ENCODE assay signal across 1 cellular context in the genomic region with DNA sequence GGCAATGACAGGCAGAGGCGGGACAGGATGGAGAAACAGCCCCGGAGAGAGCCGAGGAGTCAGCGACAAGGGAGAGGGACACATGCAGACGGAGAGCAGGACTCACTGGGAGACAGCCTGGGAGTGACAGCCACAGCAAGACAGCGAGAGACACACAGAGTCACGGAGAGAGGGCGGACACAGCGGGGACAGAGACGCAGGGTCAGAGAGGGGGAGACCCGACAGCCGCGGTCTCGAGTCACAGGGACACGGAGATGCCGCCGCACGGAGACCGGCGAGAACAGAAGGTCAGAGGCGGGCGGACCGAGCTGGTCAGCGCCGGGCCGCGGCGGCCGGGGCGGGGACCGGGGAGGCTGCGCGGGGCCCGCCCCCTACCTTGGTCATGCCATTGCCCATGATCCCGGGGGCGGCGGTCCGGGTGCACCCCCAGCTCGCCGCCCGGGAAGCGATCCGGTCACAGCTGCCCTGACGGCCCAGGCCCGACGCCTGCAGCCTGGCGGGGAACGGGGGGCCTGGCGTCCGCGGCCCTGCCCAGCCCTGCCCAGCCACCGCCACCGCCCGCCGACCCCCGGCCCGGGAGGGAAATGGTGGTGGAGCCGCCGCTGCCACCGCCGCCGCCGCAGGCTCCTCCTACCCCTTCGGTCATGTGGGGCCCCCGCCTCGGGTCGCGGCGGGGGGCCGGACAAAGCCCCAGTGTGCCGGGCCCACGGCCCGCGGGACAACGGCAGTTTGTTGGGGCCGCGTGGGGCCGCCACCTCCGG.
TF ChIP-seq lines count a peak whose summit lies in the region.

Gene DUSP15 (minus strand): TSS at position 586 of the 761 bp plus-strand sequence. CDS start 190 bp downstream, at position 396.
A gene with protein sequence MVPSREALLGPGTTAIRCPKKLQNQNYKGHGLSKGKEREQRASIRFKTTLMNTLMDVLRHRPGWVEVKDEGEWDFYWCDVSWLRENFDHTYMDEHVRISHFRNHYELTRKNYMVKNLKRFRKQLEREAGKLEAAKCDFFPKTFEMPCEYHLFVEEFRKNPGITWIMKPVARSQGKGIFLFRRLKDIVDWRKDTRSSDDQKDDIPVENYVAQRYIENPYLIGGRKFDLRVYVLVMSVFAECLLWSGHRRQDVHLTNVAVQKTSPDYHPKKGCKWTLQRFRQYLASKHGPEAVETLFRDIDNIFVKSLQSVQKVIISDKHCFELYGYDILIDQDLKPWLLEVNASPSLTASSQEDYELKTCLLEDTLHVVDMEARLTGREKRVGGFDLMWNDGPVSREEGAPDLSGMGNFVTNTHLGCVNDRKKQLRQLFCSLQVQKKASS (plus strand): TSS at position 693 of the 761 bp plus-strand sequence. CDS start 493 bp downstream, outside the sequence.

TF ChIP-seq in HepG2, 621 proteins besides CTCF, POLR2A, EP300 and RAD21 (continued from another document and continues in another):
- TF ChIP-seq, protein P1, sequence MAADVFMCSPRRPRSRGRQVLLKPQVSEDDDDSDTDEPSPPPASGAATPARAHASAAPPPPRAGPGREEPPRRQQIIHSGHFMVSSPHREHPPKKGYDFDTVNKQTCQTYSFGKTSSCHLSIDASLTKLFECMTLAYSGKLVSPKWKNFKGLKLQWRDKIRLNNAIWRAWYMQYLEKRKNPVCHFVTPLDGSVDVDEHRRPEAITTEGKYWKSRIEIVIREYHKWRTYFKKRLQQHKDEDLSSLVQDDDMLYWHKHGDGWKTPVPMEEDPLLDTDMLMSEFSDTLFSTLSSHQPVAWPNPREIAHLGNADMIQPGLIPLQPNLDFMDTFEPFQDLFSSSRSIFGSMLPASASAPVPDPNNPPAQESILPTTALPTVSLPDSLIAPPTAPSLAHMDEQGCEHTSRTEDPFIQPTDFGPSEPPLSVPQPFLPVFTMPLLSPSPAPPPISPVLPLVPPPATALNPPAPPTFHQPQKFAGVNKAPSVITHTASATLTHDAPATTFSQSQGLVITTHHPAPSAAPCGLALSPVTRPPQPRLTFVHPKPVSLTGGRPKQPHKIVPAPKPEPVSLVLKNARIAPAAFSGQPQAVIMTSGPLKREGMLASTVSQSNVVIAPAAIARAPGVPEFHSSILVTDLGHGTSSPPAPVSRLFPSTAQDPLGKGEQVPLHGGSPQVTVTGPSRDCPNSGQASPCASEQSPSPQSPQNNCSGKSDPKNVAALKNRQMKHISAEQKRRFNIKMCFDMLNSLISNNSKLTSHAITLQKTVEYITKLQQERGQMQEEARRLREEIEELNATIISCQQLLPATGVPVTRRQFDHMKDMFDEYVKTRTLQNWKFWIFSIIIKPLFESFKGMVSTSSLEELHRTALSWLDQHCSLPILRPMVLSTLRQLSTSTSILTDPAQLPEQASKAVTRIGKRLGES (CRISPR knock-in tag; IDR thresholded peaks at IDR 0.05; ENCODE audit: borderline replicate concordance): no peak
- TF ChIP-seq ZNF772 (CRISPR knock-in tag; IDR thresholded peaks at IDR 0.05): peak; percentile 32; the same call in 1 of the 2 replicates
- TF ChIP-seq ZNF749 (CRISPR knock-in tag; IDR thresholded peaks at IDR 0.05; ENCODE audit: borderline replicate concordance): no peak
- peak; percentile 94 for TF ChIP-seq ZNF563 (CRISPR knock-in tag; IDR thresholded peaks at IDR 0.05)
- TF ChIP-seq FOSL2 (CRISPR knock-in tag; IDR thresholded peaks at IDR 0.05): no peak
- 0 out of 2 replicates have a peak, but pooled peaks have one; percentile 50 for TF ChIP-seq ZSCAN21 (CRISPR knock-in tag; IDR thresholded peaks at IDR 0.05; ENCODE audit: borderline replicate concordance)
- no peak for TF ChIP-seq FOXA3 (CRISPR knock-in tag; IDR thresholded peaks at IDR 0.05)
- no peak for TF ChIP-seq CBX2 (IDR thresholded peaks at IDR 0.05; ENCODE audit: low read depth, low read length)
- no peak for TF ChIP-seq CBX2 (CRISPR knock-in tag; IDR thresholded peaks at IDR 0.05; ENCODE audit: low read depth)
- TF ChIP-seq ZNF703 (CRISPR knock-in tag; IDR thresholded peaks at IDR 0.05; ENCODE audit: borderline replicate concordance): 0 out of 2 replicates have a peak, but pooled peaks have one; percentile 40
- 0 out of 2 replicates have a peak, but pooled peaks have one; percentile 2 for TF ChIP-seq BORCS8-MEF2B (CRISPR knock-in tag; IDR thresholded peaks at IDR 0.05)
- TF ChIP-seq ZNF629 (CRISPR knock-in tag; conservative IDR thresholded peaks at IDR 0.05): no peak
- TF ChIP-seq RXRA (CRISPR knock-in tag; IDR thresholded peaks at IDR 0.05): no peak
- TF ChIP-seq HBP1 (CRISPR knock-in tag; IDR thresholded peaks at IDR 0.05; ENCODE audit: low read depth): no peak
- TF ChIP-seq KAT8 (CRISPR knock-in tag; IDR thresholded peaks at IDR 0.05): no peak
- TF ChIP-seq GZF1 (CRISPR knock-in tag; IDR thresholded peaks at IDR 0.05): no peak
- TF ChIP-seq MXD3 (CRISPR knock-in tag; IDR thresholded peaks at IDR 0.05): 0 out of 2 replicates have a peak, but pooled peaks have one; percentile 48
- TF ChIP-seq, protein P2, sequence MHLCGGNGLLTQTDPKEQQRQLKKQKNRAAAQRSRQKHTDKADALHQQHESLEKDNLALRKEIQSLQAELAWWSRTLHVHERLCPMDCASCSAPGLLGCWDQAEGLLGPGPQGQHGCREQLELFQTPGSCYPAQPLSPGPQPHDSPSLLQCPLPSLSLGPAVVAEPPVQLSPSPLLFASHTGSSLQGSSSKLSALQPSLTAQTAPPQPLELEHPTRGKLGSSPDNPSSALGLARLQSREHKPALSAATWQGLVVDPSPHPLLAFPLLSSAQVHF (CRISPR knock-in tag; IDR thresholded peaks at IDR 0.05): 0 out of 2 replicates have a peak, but pooled peaks have one; percentile 40
- no peak; the same call in 1 of the 2 replicates for TF ChIP-seq ZNF713 (CRISPR knock-in tag; IDR thresholded peaks at IDR 0.05)
- no peak for TF ChIP-seq ZMAT3 (CRISPR knock-in tag; conservative IDR thresholded peaks at IDR 0.05)
- TF ChIP-seq RFX1 (IDR thresholded peaks at IDR 0.05): no peak
- TF ChIP-seq SP140L (CRISPR knock-in tag; IDR thresholded peaks at IDR 0.05; ENCODE audit: borderline replicate concordance): no peak
- no peak for TF ChIP-seq IRX3 (CRISPR knock-in tag; IDR thresholded peaks at IDR 0.05; ENCODE audit: borderline replicate concordance, low read depth)
- no peak for TF ChIP-seq BRD4 (CRISPR knock-in tag; IDR thresholded peaks at IDR 0.05)
- TF ChIP-seq, protein P3, sequence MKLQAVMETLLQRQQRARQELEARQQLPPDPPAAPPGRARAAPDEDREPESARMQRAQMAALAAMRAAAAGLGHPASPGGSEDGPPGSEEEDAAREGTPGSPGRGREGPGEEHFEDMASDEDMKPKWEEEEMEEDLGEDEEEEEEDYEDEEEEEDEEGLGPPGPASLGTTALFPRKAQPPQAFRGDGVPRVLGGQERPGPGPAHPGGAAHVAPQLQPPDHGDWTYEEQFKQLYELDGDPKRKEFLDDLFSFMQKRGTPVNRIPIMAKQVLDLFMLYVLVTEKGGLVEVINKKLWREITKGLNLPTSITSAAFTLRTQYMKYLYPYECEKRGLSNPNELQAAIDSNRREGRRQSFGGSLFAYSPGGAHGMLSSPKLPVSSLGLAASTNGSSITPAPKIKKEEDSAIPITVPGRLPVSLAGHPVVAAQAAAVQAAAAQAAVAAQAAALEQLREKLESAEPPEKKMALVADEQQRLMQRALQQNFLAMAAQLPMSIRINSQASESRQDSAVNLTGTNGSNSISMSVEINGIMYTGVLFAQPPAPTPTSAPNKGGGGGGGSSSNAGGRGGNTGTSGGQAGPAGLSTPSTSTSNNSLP (IDR thresholded peaks at IDR 0.05; ENCODE audit: low read depth, low read length): no peak
- no peak for TF ChIP-seq MAZ (IDR thresholded peaks at IDR 0.05; ENCODE audit: borderline replicate concordance, low read depth, low read length)
- TF ChIP-seq MAZ (CRISPR knock-in tag; IDR thresholded peaks at IDR 0.05; ENCODE audit: low read depth): peak; percentile 76
- TF ChIP-seq ZNF776 (CRISPR knock-in tag; IDR thresholded peaks at IDR 0.05): peak; percentile 75; the same call in 1 of the 2 replicates
- TF ChIP-seq ATF7 (IDR thresholded peaks at IDR 0.05): no peak
- no peak for TF ChIP-seq ATF7 (CRISPR knock-in tag; IDR thresholded peaks at IDR 0.05)
- TF ChIP-seq HOXA3 (CRISPR knock-in tag; IDR thresholded peaks at IDR 0.05): peak; percentile 30; the same call in 1 of the 2 replicates
- TF ChIP-seq RELA (CRISPR knock-in tag; IDR thresholded peaks at IDR 0.05): no peak
- TF ChIP-seq PHF8 (CRISPR knock-in tag; IDR thresholded peaks at IDR 0.05): 0 out of 2 replicates have a peak, but pooled peaks have one; percentile 35
- TF ChIP-seq MED1 (CRISPR knock-in tag; IDR thresholded peaks at IDR 0.05): no peak
- TF ChIP-seq, protein P4, sequence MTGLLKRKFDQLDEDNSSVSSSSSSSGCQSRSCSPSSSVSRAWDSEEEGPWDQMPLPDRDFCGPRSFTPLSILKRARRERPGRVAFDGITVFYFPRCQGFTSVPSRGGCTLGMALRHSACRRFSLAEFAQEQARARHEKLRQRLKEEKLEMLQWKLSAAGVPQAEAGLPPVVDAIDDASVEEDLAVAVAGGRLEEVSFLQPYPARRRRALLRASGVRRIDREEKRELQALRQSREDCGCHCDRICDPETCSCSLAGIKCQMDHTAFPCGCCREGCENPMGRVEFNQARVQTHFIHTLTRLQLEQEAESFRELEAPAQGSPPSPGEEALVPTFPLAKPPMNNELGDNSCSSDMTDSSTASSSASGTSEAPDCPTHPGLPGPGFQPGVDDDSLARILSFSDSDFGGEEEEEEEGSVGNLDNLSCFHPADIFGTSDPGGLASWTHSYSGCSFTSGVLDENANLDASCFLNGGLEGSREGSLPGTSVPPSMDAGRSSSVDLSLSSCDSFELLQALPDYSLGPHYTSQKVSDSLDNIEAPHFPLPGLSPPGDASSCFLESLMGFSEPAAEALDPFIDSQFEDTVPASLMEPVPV (CRISPR knock-in tag; IDR thresholded peaks at IDR 0.05): no peak
- TF ChIP-seq WIZ (CRISPR knock-in tag; IDR thresholded peaks at IDR 0.05): no peak
- no peak for TF ChIP-seq KLF6 (CRISPR knock-in tag; IDR thresholded peaks at IDR 0.05)
- no peak for TF ChIP-seq RARA (CRISPR knock-in tag; IDR thresholded peaks at IDR 0.05)
- TF ChIP-seq NBN (conservative IDR thresholded peaks at IDR 0.05): no peak
- TF ChIP-seq ZNF280D (CRISPR knock-in tag; IDR thresholded peaks at IDR 0.05): no peak
- TF ChIP-seq, protein P5, sequence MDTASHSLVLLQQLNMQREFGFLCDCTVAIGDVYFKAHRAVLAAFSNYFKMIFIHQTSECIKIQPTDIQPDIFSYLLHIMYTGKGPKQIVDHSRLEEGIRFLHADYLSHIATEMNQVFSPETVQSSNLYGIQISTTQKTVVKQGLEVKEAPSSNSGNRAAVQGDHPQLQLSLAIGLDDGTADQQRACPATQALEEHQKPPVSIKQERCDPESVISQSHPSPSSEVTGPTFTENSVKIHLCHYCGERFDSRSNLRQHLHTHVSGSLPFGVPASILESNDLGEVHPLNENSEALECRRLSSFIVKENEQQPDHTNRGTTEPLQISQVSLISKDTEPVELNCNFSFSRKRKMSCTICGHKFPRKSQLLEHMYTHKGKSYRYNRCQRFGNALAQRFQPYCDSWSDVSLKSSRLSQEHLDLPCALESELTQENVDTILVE (CRISPR knock-in tag; IDR thresholded peaks at IDR 0.05): 0 out of 2 replicates have a peak, but pooled peaks have one; percentile 18
- TF ChIP-seq THAP11 (CRISPR knock-in tag; IDR thresholded peaks at IDR 0.05): peak; percentile 28; the same call in 1 of the 2 replicates
- no peak for TF ChIP-seq ZC3H13 (CRISPR knock-in tag; IDR thresholded peaks at IDR 0.05)
- peak; percentile 23; the same call in 1 of the 2 replicates for TF ChIP-seq ZNF225 (CRISPR knock-in tag; IDR thresholded peaks at IDR 0.05)
- TF ChIP-seq HNF4A (CRISPR knock-in tag; IDR thresholded peaks at IDR 0.05): 0 out of 2 replicates have a peak, but pooled peaks have one; percentile 5
- TF ChIP-seq MBNL3 (CRISPR knock-in tag; conservative IDR thresholded peaks at IDR 0.05): no peak
- 0 out of 2 replicates have a peak, but pooled peaks have one; percentile 13 for TF ChIP-seq ZNF121 (CRISPR knock-in tag; IDR thresholded peaks at IDR 0.05)
- TF ChIP-seq ZNF292 (CRISPR knock-in tag; IDR thresholded peaks at IDR 0.05; ENCODE audit: borderline replicate concordance, low read depth): peak; percentile 64; the same call in 1 of the 2 replicates
- TF ChIP-seq SPEN (CRISPR knock-in tag; IDR thresholded peaks at IDR 0.05; ENCODE audit: low read depth): no peak; the same call in 1 of the 2 replicates
- no peak for TF ChIP-seq SIX1 (CRISPR knock-in tag; IDR thresholded peaks at IDR 0.05; ENCODE audit: borderline replicate concordance)
- TF ChIP-seq ZNF768 (CRISPR knock-in tag; IDR thresholded peaks at IDR 0.05): peak; percentile 46; the same call in 1 of the 2 replicates
- TF ChIP-seq NFATC3 (CRISPR knock-in tag; IDR thresholded peaks at IDR 0.05): no peak
- no peak for TF ChIP-seq NFIB (CRISPR knock-in tag; IDR thresholded peaks at IDR 0.05; ENCODE audit: borderline replicate concordance)
- no peak for TF ChIP-seq ZNF792 (CRISPR knock-in tag; IDR thresholded peaks at IDR 0.05)
